In the genomic region with DNA sequence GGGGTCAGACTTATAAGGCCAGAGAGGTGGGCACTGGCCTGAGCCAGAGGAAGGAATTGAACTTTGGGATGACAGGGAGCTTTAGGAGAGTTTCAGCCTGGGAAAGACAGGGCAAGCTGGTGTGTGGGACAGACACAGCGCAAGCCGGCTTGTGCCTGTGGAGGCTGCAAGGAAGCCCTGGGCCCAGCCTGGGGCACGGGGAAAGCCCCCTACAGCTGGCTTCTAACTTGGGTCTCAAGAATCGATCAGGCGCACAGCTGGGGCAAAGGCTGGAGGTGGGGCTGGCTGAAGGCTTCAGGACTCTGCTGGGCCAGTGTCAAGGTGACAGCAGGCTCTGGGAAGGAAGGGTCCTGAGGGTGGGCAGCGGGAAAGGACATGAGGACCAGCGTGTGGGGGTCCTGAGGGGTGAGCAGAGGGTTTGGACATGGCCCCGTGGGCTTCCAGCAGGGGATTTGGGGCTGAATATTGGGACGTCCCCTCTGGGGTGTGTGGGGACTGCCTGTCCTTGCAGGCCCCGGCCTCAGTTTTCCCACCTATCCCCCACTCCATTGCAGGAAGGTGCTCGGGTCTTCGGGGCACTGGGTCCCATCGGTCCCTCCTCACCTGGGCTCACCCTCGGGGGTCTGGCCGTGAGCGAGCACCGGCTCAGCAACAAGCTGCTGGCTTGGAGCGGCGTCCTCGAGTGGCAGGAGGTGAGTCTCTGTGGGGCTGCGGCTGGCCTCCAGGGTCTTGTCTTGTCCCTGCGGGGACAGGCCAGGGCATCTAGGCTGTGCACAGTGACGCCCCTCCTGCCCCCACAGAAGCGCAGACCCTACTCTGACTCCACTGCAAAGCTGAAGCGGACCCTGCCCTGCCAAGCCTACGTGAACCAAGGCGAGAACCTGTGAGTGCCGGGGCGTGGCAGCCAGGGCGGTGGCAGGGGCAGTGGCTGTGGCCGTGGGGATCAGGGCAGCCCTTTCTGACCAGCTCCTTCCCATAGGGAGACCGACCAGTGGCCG, we compare ENCODE assay signal across 1 cellular context.
TF ChIP-seq lines count a peak whose summit lies in the region.

No MANE protein-coding gene starts in this region.

TF ChIP-seq in GM23338, 12 proteins besides CTCF, POLR2A, EP300 and RAD21:
- TF ChIP-seq STAT1 (IDR thresholded peaks at IDR 0.05; ENCODE audit: unreplicated experiment) (no peak), ZNF331 (CRISPR knock-in tag; IDR thresholded peaks at IDR 0.05; ENCODE audit: low read depth) (no peak), EZH2 (IDR thresholded peaks at IDR 0.05; ENCODE audit: low read depth, unreplicated experiment) (no peak), EZH2phosphoT487 (IDR thresholded peaks at IDR 0.05; ENCODE audit: unreplicated experiment) (no peak), JUNB (IDR thresholded peaks at IDR 0.05; ENCODE audit: unreplicated experiment) (no peak), NANOG (IDR thresholded peaks at IDR 0.05; ENCODE audit: borderline replicate concordance) (no peak), POLR2AphosphoS5 (IDR thresholded peaks at IDR 0.05; ENCODE audit: low read depth) (no peak), ZNF114 (CRISPR knock-in tag; IDR thresholded peaks at IDR 0.05) (no peak), CREB1 (CRISPR knock-in tag; IDR thresholded peaks at IDR 0.05; ENCODE audit: low read depth) (no peak)
- TF ChIP-seq, protein P1, sequence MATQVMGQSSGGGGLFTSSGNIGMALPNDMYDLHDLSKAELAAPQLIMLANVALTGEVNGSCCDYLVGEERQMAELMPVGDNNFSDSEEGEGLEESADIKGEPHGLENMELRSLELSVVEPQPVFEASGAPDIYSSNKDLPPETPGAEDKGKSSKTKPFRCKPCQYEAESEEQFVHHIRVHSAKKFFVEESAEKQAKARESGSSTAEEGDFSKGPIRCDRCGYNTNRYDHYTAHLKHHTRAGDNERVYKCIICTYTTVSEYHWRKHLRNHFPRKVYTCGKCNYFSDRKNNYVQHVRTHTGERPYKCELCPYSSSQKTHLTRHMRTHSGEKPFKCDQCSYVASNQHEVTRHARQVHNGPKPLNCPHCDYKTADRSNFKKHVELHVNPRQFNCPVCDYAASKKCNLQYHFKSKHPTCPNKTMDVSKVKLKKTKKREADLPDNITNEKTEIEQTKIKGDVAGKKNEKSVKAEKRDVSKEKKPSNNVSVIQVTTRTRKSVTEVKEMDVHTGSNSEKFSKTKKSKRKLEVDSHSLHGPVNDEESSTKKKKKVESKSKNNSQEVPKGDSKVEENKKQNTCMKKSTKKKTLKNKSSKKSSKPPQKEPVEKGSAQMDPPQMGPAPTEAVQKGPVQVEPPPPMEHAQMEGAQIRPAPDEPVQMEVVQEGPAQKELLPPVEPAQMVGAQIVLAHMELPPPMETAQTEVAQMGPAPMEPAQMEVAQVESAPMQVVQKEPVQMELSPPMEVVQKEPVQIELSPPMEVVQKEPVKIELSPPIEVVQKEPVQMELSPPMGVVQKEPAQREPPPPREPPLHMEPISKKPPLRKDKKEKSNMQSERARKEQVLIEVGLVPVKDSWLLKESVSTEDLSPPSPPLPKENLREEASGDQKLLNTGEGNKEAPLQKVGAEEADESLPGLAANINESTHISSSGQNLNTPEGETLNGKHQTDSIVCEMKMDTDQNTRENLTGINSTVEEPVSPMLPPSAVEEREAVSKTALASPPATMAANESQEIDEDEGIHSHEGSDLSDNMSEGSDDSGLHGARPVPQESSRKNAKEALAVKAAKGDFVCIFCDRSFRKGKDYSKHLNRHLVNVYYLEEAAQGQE (IDR thresholded peaks at IDR 0.05; ENCODE audit: unreplicated experiment): no peak
- TF ChIP-seq, protein P2, sequence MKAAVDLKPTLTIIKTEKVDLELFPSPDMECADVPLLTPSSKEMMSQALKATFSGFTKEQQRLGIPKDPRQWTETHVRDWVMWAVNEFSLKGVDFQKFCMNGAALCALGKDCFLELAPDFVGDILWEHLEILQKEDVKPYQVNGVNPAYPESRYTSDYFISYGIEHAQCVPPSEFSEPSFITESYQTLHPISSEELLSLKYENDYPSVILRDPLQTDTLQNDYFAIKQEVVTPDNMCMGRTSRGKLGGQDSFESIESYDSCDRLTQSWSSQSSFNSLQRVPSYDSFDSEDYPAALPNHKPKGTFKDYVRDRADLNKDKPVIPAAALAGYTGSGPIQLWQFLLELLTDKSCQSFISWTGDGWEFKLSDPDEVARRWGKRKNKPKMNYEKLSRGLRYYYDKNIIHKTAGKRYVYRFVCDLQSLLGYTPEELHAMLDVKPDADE (IDR thresholded peaks at IDR 0.05): no peak
- TF ChIP-seq, protein P3, sequence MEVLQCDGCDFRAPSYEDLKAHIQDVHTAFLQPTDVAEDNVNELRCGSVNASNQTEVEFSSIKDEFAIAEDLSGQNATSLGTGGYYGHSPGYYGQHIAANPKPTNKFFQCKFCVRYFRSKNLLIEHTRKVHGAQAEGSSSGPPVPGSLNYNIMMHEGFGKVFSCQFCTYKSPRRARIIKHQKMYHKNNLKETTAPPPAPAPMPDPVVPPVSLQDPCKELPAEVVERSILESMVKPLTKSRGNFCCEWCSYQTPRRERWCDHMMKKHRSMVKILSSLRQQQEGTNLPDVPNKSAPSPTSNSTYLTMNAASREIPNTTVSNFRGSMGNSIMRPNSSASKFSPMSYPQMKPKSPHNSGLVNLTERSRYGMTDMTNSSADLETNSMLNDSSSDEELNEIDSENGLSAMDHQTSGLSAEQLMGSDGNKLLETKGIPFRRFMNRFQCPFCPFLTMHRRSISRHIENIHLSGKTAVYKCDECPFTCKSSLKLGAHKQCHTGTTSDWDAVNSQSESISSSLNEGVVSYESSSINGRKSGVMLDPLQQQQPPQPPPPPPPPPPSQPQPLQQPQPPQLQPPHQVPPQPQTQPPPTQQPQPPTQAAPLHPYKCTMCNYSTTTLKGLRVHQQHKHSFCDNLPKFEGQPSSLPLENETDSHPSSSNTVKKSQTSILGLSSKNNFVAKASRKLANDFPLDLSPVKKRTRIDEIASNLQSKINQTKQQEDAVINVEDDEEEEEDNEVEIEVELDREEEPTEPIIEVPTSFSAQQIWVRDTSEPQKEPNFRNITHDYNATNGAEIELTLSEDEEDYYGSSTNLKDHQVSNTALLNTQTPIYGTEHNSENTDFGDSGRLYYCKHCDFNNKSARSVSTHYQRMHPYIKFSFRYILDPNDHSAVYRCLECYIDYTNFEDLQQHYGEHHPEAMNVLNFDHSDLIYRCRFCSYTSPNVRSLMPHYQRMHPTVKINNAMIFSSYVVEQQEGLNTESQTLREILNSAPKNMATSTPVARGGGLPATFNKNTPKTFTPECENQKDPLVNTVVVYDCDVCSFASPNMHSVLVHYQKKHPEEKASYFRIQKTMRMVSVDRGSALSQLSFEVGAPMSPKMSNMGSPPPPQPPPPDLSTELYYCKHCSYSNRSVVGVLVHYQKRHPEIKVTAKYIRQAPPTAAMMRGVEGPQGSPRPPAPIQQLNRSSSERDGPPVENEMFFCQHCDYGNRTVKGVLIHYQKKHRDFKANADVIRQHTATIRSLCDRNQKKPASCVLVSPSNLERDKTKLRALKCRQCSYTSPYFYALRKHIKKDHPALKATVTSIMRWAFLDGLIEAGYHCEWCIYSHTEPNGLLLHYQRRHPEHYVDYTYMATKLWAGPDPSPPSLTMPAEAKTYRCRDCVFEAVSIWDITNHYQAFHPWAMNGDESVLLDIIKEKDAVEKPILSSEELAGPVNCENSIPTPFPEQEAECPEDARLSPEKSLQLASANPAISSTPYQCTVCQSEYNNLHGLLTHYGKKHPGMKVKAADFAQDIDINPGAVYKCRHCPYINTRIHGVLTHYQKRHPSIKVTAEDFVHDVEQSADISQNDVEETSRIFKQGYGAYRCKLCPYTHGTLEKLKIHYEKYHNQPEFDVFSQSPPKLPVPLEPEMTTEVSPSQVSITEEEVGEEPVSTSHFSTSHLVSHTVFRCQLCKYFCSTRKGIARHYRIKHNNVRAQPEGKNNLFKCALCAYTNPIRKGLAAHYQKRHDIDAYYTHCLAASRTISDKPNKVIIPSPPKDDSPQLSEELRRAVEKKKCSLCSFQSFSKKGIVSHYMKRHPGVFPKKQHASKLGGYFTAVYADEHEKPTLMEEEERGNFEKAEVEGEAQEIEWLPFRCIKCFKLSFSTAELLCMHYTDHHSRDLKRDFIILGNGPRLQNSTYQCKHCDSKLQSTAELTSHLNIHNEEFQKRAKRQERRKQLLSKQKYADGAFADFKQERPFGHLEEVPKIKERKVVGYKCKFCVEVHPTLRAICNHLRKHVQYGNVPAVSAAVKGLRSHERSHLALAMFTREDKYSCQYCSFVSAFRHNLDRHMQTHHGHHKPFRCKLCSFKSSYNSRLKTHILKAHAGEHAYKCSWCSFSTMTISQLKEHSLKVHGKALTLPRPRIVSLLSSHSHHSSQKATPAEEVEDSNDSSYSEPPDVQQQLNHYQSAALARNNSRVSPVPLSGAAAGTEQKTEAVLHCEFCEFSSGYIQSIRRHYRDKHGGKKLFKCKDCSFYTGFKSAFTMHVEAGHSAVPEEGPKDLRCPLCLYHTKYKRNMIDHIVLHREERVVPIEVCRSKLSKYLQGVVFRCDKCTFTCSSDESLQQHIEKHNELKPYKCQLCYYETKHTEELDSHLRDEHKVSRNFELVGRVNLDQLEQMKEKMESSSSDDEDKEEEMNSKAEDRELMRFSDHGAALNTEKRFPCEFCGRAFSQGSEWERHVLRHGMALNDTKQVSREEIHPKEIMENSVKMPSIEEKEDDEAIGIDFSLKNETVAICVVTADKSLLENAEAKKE (CRISPR knock-in tag; IDR thresholded peaks at IDR 0.05): no peak
